3 cellular contexts compared by ENCODE assay signal in genomic region chr14:100345711-100346110, GRCh38.
TF ChIP-seq lines count a peak whose summit lies in the region.

No MANE protein-coding gene starts in this region.

TF ChIP-seq in GM12878, 131 proteins besides CTCF, POLR2A, EP300 and RAD21:
- TF ChIP-seq NFYA (IDR thresholded peaks at IDR 0.05; ENCODE audit: borderline replicate concordance, low read depth, low read length) = no peak
- TF ChIP-seq MLLT1 (IDR thresholded peaks at IDR 0.05) = no peak
- TF ChIP-seq ZBED1 (IDR thresholded peaks at IDR 0.05; ENCODE audit: borderline replicate concordance) = no peak
- no peak for TF ChIP-seq RFX5 (IDR thresholded peaks at IDR 0.05; ENCODE audit: low read depth, low read length)
- no peak for TF ChIP-seq POU2F2 (IDR thresholded peaks at IDR 0.05; ENCODE audit: borderline replicate concordance, low read depth, low read length)
- TF ChIP-seq ATF7 (IDR thresholded peaks at IDR 0.05; ENCODE audit: low read depth) = no peak
- no peak for TF ChIP-seq RUNX3 (IDR thresholded peaks at IDR 0.05; ENCODE audit: low read length)
- no peak for TF ChIP-seq STAT1 (conservative IDR thresholded peaks at IDR 0.05)
- no peak for TF ChIP-seq ZNF24 (IDR thresholded peaks at IDR 0.05)
- no peak for TF ChIP-seq ZNF622 (IDR thresholded peaks at IDR 0.05)
- no peak for TF ChIP-seq ASH2L (IDR thresholded peaks at IDR 0.05; ENCODE audit: borderline replicate concordance, low read depth)
- no peak for TF ChIP-seq TCF3 (IDR thresholded peaks at IDR 0.05; ENCODE audit: borderline replicate concordance, insufficient read depth, low read depth, low read length)
- TF ChIP-seq ZNF207 (IDR thresholded peaks at IDR 0.05; ENCODE audit: borderline replicate concordance) = no peak
- TF ChIP-seq ZNF592 (IDR thresholded peaks at IDR 0.05) = no peak
- no peak for TF ChIP-seq MTA3 (IDR thresholded peaks at IDR 0.05; ENCODE audit: borderline replicate concordance, low read length)
TF ChIP-seq in GM12878: peak in this region for 0.

TF ChIP-seq in HepG2, 621 proteins besides CTCF, POLR2A, EP300 and RAD21:
- TF ChIP-seq HMG20A (CRISPR knock-in tag; IDR thresholded peaks at IDR 0.05; ENCODE audit: borderline replicate concordance) = no peak
- TF ChIP-seq AGO2 (optimal IDR thresholded peaks at IDR 0.05; ENCODE audit: low read depth, low read length) = peak; percentile 22

TF ChIP-seq in GM12891, 5 proteins besides CTCF, POLR2A, EP300 and RAD21:
- TF ChIP-seq TAF1 (IDR thresholded peaks at IDR 0.05; ENCODE audit: low read depth, low read length) (no peak), POU2F2 (IDR thresholded peaks at IDR 0.05; ENCODE audit: low read depth, low read length) (no peak), PAX5 (IDR thresholded peaks at IDR 0.05; ENCODE audit: insufficient read depth, low read length, severe bottlenecking) (no peak), POLR2AphosphoS5 (IDR thresholded peaks at IDR 0.05; ENCODE audit: low read depth, low read length) (no peak)
